In the genomic region with DNA sequence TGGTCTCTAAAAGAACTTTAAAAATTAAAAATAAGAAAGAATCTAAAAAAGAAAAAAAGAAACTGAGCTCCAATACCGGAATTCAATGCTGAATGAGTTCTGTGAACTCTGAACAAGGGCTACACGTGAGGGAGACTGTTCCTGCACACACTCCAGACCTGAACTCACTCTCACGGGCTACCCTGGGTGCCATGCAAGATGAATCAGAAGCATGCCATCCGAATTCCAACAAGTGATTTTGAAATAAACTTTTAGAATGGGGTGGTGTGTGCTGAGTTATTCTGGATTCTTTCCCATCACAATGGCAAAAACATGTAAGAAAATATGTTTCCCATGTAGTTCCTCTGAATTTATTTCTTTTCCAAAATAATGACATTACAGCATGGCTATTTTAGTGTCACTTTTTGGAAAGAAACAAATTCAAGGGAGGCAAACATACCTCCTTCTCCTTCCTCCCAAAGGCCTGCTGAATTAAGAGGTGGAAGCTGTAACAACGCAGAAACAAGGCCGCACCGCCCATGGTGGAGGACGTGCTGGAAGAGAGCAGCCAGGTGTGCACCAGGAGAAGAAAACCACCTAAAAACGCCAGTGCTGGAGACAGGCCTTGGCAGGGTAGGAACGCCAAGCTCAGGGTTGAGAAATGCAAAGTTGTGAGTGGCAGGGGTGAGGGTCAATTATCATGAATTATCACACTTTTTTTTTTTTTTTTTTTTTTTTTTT, we compare ENCODE assay signal across 11 cellular contexts.
A peak's percentile ranks its signal among the peaks of the same experiment; 100 is the strongest.
DNase-seq lines count a peak whose midpoint lies in the region; ATAC-seq and TF ChIP-seq lines count a peak whose summit lies in the region.
"Had no signal": no experiment of that assay in that cellular context is flagged by ENCODE, and none has a peak within 500 bp of the region (broad histone marks: within the 10 kb centered on the region; RNA-seq: fewer than 3 reads in every experiment).

No MANE protein-coding gene starts in this region.

- no peaks in the 10 kb centered on the region for H3K36me3 Mint-ChIP-seq in activated naive CD8-positive, alpha-beta T cell treated with anti-CD3 and anti-CD28 coated beads for 36 hours
- H3K36me3 Mint-ChIP-seq in activated naive CD8-positive, alpha-beta T cell treated with anti-CD3 and anti-CD28 coated beads, Interleukin-2, amount 50 U/mL, for 24 hours (ENCODE audit: low read depth) = no peaks in the 10 kb centered on the region

- intact Hi-C loops in lower lobe of right lung (cut with DNase I) (no loop called here), tibial artery (cut with DNase I; ENCODE audit: low total_unique reads) (no loop called here)

- TF ChIP-seq CTCF in cardiac fibroblast (IDR thresholded peaks at IDR 0.05; ENCODE audit: low read depth, low read length) (no peak), lower lobe of right lung (IDR thresholded peaks at IDR 0.05) (no peak), tibial artery (IDR thresholded peaks at IDR 0.05) (no peak)

- peaks cover 60% of the 10 kb centered on the region for H3K4me1 ChIP-seq in lower lobe of right lung
- peaks cover 0 to 93% (median 57%) of the 10 kb centered on the region in 4 donors for H3K4me1 ChIP-seq in tibial artery

- H3K27me3 Mint-ChIP-seq in activated naive CD8-positive, alpha-beta T cell treated with anti-CD3 and anti-CD28 coated beads for 36 hours = no peaks in the 10 kb centered on the region
- no peaks in the 10 kb centered on the region for H3K27me3 Mint-ChIP-seq in activated naive CD8-positive, alpha-beta T cell treated with anti-CD3 and anti-CD28 coated beads, Interleukin-2, amount 50 U/mL, for 24 hours

- no peak for ATAC-seq in activated naive CD8-positive, alpha-beta T cell treated with anti-CD3 and anti-CD28 coated beads, Interleukin-2, amount 50 U/mL, for 24 hours
- ATAC-seq in lower lobe of right lung (peak; percentile 38 to 48), GM19324 (IDR thresholded peaks at IDR 0.05; ENCODE audit: low FRiP score, unreplicated experiment) (no peak)

- H3K4me3 ChIP-seq in cardiac fibroblast (replicated peaks in 1 of 2; ENCODE audit: low read depth in 2 of 2, low read length in 2 of 2) (no peak overlapping the region), lower lobe of right lung (no peak overlapping the region), tibial artery (no peak overlapping the region)

- H3K9me3 ChIP-seq in lower lobe of right lung = no peaks in the 10 kb centered on the region
- no peaks in the 10 kb centered on the region for H3K9me3 ChIP-seq in tibial artery

- peaks cover 33% of the 10 kb centered on the region for H3K4me1 Mint-ChIP-seq in activated naive CD8-positive, alpha-beta T cell treated with anti-CD3 and anti-CD28 coated beads for 36 hours
- H3K4me1 Mint-ChIP-seq in activated naive CD8-positive, alpha-beta T cell treated with anti-CD3 and anti-CD28 coated beads, Interleukin-2, amount 50 U/mL, for 24 hours = peaks cover 51% of the 10 kb centered on the region

- H3K4me3 Mint-ChIP-seq in activated naive CD8-positive, alpha-beta T cell treated with anti-CD3 and anti-CD28 coated beads for 36 hours = no peak overlapping the region
- no peak overlapping the region for H3K4me3 Mint-ChIP-seq in activated naive CD8-positive, alpha-beta T cell treated with anti-CD3 and anti-CD28 coated beads, Interleukin-2, amount 50 U/mL, for 24 hours

- H3K27me3 ChIP-seq in lower lobe of right lung (ENCODE audit: low read depth) = no peaks in the 10 kb centered on the region
- no peaks in the 10 kb centered on the region for H3K27me3 ChIP-seq in tibial artery
- H3K27me3 ChIP-seq: brain microvascular endothelial cell had no signal

- no peak for DNase-seq in activated naive CD8-positive, alpha-beta T cell treated with anti-CD3 and anti-CD28 coated beads for 36 hours
- no peak for DNase-seq in activated naive CD8-positive, alpha-beta T cell treated with anti-CD3 and anti-CD28 coated beads, Interleukin-2, amount 50 U/mL, for 24 hours
- DNase-seq in cardiac fibroblast (ENCODE audit: low read depth in 2 of 2) (peak; percentile 57 to 58), lower lobe of right lung (peak; percentile 35), tibial artery (peak in 1 of 2 donors; percentile 77), retina (no peak)
- DNase-seq in activated naive CD4-positive, alpha-beta T cell treated with Interleukin-2 at 50 U/mL for 16 hours = no peak
- DNase-seq: 8988T, brain microvascular endothelial cell, GDM1 had no signal

- H3K36me3 ChIP-seq in lower lobe of right lung (no peaks in the 10 kb centered on the region), tibial artery (no peaks in the 10 kb centered on the region)
- H3K36me3 ChIP-seq: brain microvascular endothelial cell had no signal

- H3K27ac ChIP-seq in lower lobe of right lung = peak overlapping the region; percentile 57
- H3K27ac ChIP-seq in tibial artery = peak overlapping the region; percentile 68 to 95
- H3K27ac ChIP-seq: brain microvascular endothelial cell had no signal

- no peaks in the 10 kb centered on the region for H3K9me3 Mint-ChIP-seq in activated naive CD8-positive, alpha-beta T cell treated with anti-CD3 and anti-CD28 coated beads for 36 hours
- H3K9me3 Mint-ChIP-seq in activated naive CD8-positive, alpha-beta T cell treated with anti-CD3 and anti-CD28 coated beads, Interleukin-2, amount 50 U/mL, for 24 hours = no peaks in the 10 kb centered on the region

- peak overlapping the region; percentile 73 for H3K27ac Mint-ChIP-seq in activated naive CD8-positive, alpha-beta T cell treated with anti-CD3 and anti-CD28 coated beads for 36 hours
- H3K27ac Mint-ChIP-seq in activated naive CD8-positive, alpha-beta T cell treated with anti-CD3 and anti-CD28 coated beads, Interleukin-2, amount 50 U/mL, for 24 hours = no peak overlapping the region

Comparison
In these comparisons a context has a peak if more than half of its experiments do, and no peak if none do; other contexts are left out.
1. DNase-seq: peak in cardiac fibroblast (2 of 2) and lower lobe of right lung (single experiment); none in activated naive CD8-positive, alpha-beta T cell treated with anti-CD3 and anti-CD28 coated beads for 36 hours (single experiment), activated naive CD8-positive, alpha-beta T cell treated with anti-CD3 and anti-CD28 coated beads, Interleukin-2, amount 50 U/mL, for 24 hours (single experiment), activated naive CD4-positive, alpha-beta T cell treated with Interleukin-2 at 50 U/mL for 16 hours (single experiment) and retina (single experiment).
2. ATAC-seq: peak in lower lobe of right lung (2 of 2); none in activated naive CD8-positive, alpha-beta T cell treated with anti-CD3 and anti-CD28 coated beads, Interleukin-2, amount 50 U/mL, for 24 hours (single experiment) and GM19324 (single experiment).